In the genomic region with DNA sequence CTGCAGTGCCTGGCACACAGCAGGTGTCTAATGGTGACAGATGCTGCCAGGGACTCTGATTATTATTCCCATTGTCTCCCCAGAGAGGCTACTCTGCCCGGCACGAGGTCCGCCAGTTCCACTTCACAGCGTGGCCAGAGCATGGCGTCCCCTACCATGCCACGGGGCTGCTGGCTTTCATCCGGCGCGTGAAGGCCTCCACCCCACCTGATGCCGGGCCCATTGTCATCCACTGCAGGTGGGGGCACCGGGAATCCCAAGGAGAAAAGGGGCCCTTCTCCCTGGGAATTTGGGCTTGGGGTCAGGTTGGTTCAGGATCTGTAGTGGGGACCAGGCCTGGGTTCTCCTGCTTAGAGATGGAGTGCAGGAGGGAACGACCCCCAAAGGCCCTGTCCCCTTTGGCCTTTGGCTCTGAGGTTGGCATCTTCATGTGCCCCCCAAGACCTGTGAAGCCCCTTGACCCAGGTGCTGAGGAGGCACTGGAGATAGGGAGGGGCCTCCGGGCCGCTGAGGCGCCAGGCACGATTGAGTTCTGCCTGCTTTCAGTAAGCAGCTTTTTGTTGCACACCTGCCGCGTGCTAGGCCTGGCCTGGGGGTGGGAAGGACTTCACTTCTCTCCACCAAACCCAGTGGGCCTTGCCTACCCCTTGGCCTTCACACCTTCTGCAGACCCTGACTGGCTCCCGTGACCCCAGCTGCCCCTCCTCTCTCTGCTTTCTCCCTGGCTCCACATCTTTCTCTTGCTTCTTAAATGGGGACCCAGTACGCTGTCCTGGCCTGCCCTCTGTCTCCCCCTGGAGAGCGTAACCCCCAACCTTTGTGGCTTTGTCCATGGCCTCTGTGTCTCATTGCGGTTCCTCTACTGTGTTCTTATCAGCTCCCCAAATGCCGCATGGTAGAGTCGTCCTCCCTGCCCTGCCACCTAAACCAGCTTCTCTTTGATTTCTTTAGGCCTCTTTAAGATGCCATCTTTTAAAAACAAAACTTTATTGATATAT, we compare ENCODE assay signal across 29 cellular contexts.
DNase-seq lines count a peak whose midpoint lies in the region; ATAC-seq, FAIRE-seq and TF ChIP-seq lines count a peak whose summit lies in the region.
"Had no signal": no experiment of that assay in that cellular context is flagged by ENCODE, and none has a peak within 500 bp of the region (broad histone marks: within the 10 kb centered on the region; RNA-seq: fewer than 3 reads in every experiment).

No MANE protein-coding gene starts in this region.

- H4K8ac ChIP-seq in mesendoderm (ENCODE audit: low read depth, low read length), result no peak overlapping the region

- peak overlapping the region; percentile 18 for H3K27ac Mint-ChIP-seq in astrocyte (ENCODE audit: unreplicated experiment)
- H3K27ac Mint-ChIP-seq: activated naive CD8-positive, alpha-beta T cell treated with anti-CD3 and anti-CD28 coated beads, Interleukin-2, amount 50 U/mL, for 24 hours; CD4-positive, CD25-positive, alpha-beta regulatory T cell; dendritic cell treated with granulocyte-macrophage colony-stimulating factor and Interleukin-4, amounts not matched to agents 40 ng/mL and 50 ng/mL, for 4 days; natural killer cell had no signal

- H3K9ac ChIP-seq in astrocyte (ENCODE audit: low read length) (no peak overlapping the region), mesendoderm (ENCODE audit: low read length) (no peak overlapping the region)
- H3K9ac ChIP-seq: GM23248, parathyroid adenoma had no signal

- H3K4ac ChIP-seq in mesendoderm (ENCODE audit: low read depth, low read length), result no peak overlapping the region

- H2BK5ac ChIP-seq in mesendoderm (ENCODE audit: low read length), result no peak overlapping the region

- H3K79me2 ChIP-seq in astrocyte (ENCODE audit: insufficient read depth, low read length), result no peaks in the 10 kb centered on the region
- H3K79me2 ChIP-seq in mesendoderm (ENCODE audit: control insufficient read depth, insufficient read depth, low read length), result no peaks in the 10 kb centered on the region
- H3K79me2 ChIP-seq: hepatocyte, parathyroid adenoma had no signal

- H3K4me3 ChIP-seq in astrocyte (ENCODE audit: insufficient read depth, low read depth, low read length) (no peak overlapping the region), mesendoderm (ENCODE audit: low read length) (no peak overlapping the region), upper lobe of right lung (no peak overlapping the region)
- H3K4me3 ChIP-seq: esophagus squamous epithelium, gastrocnemius medialis, GM23248, hepatocyte, SJSA1, suprapubic skin had no signal

- peaks cover 4% of the 10 kb centered on the region for H3K27me3 Mint-ChIP-seq in astrocyte (ENCODE audit: low read depth, unreplicated experiment)
- H3K27me3 Mint-ChIP-seq: activated naive CD8-positive, alpha-beta T cell treated with anti-CD3 and anti-CD28 coated beads, Interleukin-2, amount 50 U/mL, for 24 hours; CD4-positive, CD25-positive, alpha-beta regulatory T cell; dendritic cell treated with granulocyte-macrophage colony-stimulating factor and Interleukin-4, amounts not matched to agents 40 ng/mL and 50 ng/mL, for 4 days had no signal

- H4K20me1 ChIP-seq in astrocyte (ENCODE audit: insufficient read depth, low read length), result no peaks in the 10 kb centered on the region

- FAIRE-seq in astrocyte (lab: Jason Lieb, UNC) (no peak), RCC 7860 (lab: Jason Lieb, UNC) (no peak)
- FAIRE-seq: GM12892, islet of Langerhans had no signal

- no peaks in the 10 kb centered on the region for H3K4me1 ChIP-seq in astrocyte (ENCODE audit: insufficient read depth, low read length)
- no peaks in the 10 kb centered on the region for H3K4me1 ChIP-seq in mesendoderm (ENCODE audit: control insufficient read depth, low read depth, low read length)
- no peaks in the 10 kb centered on the region for H3K4me1 ChIP-seq in upper lobe of right lung
- H3K4me1 ChIP-seq: esophagus squamous epithelium, gastrocnemius medialis, parathyroid adenoma, SJSA1, suprapubic skin had no signal

- H4K5ac ChIP-seq in mesendoderm (ENCODE audit: low read length), result no peak overlapping the region

- no peak overlapping the region for H3K4me3 Mint-ChIP-seq in astrocyte (ENCODE audit: unreplicated experiment)
- H3K4me3 Mint-ChIP-seq: activated naive CD8-positive, alpha-beta T cell treated with anti-CD3 and anti-CD28 coated beads, Interleukin-2, amount 50 U/mL, for 24 hours; CD4-positive, CD25-positive, alpha-beta regulatory T cell; central memory CD8-positive, alpha-beta T cell; dendritic cell treated with granulocyte-macrophage colony-stimulating factor and Interleukin-4, amounts not matched to agents 40 ng/mL and 50 ng/mL, for 4 days; natural killer cell had no signal

- H3K36me3 Mint-ChIP-seq in astrocyte (ENCODE audit: low read depth, unreplicated experiment), result peaks cover 33% of the 10 kb centered on the region
- H3K36me3 Mint-ChIP-seq: CD4-positive, CD25-positive, alpha-beta regulatory T cell; natural killer cell had no signal

- WGBS in mesendoderm (ENCODE audit: extremely low coverage, insufficient coverage, low lambda C conversion rate), result no CpG with 5 or more reads among the region's 24 CpGs

- H3K27me3 ChIP-seq in astrocyte (ENCODE audit: insufficient read depth, low read length) (no peaks in the 10 kb centered on the region), mesendoderm (ENCODE audit: insufficient read depth, low read length, poor library complexity) (no peaks in the 10 kb centered on the region), upper lobe of right lung (no peaks in the 10 kb centered on the region)
- H3K27me3 ChIP-seq: esophagus squamous epithelium, gastrocnemius medialis, hepatocyte, SJSA1, suprapubic skin had no signal

- intact Hi-C loops in upper lobe of right lung (cut with DNase I), result no loop called here

- H3K23ac ChIP-seq in mesendoderm (ENCODE audit: low read length), result no peak overlapping the region

- H3K79me1 ChIP-seq in mesendoderm (ENCODE audit: low read length), result no peaks in the 10 kb centered on the region

- H3K9me3 Mint-ChIP-seq in astrocyte (ENCODE audit: unreplicated experiment), result peaks cover 1% of the 10 kb centered on the region
- H3K9me3 Mint-ChIP-seq: activated naive CD8-positive, alpha-beta T cell treated with anti-CD3 and anti-CD28 coated beads, Interleukin-2, amount 50 U/mL, for 24 hours; CD4-positive, CD25-positive, alpha-beta regulatory T cell; central memory CD8-positive, alpha-beta T cell; dendritic cell treated with granulocyte-macrophage colony-stimulating factor and Interleukin-4, amounts not matched to agents 40 ng/mL and 50 ng/mL, for 4 days; natural killer cell had no signal

- H2BK120ac ChIP-seq in mesendoderm (ENCODE audit: low read depth, low read length), result no peak overlapping the region

- no peak overlapping the region for H2BK15ac ChIP-seq in mesendoderm (replicated peaks; ENCODE audit: low read depth)

- H3K4me2 ChIP-seq in astrocyte (ENCODE audit: low read length) (no peak overlapping the region), mesendoderm (ENCODE audit: low read length) (no peak overlapping the region)
- H3K4me2 ChIP-seq: hepatocyte had no signal

- DNase-seq in NCI-H524 (lab: John Stamatoyannopoulos, UW) (peak; percentile 47 to 49), NCI-H524 treated with DMSO at 0.1 percent for 48 hours (lab: John Stamatoyannopoulos, UW) (no peak), astrocyte (ENCODE audit: low read depth) (no peak), mesendoderm (peak; percentile 36), upper lobe of right lung (peak; percentile 57), RCC 7860 (ENCODE audit: low spot score) (no peak), DMS79 (lab: John Stamatoyannopoulos, UW) (no peak)
- no peak for DNase-seq in activated CD4-positive, alpha-beta T cell treated with anti-CD3 and anti-CD28 coated beads for 1 hour
- DNase-seq: activated effector memory CD4-positive, alpha-beta T cell treated with anti-CD3 and anti-CD28 coated beads, Interleukin-2, amount 50 U/mL, for 16 hours; activated naive CD8-positive, alpha-beta T cell treated with anti-CD3 and anti-CD28 coated beads, Interleukin-2, amount 50 U/mL, for 24 hours; CD4-positive, CD25-positive, alpha-beta regulatory T cell; esophagus squamous epithelium; gastrocnemius medialis; GM23248; natural killer cell; NCI-H1048; NCI-H1694; NCI-H526 treated with DMSO at 0.1 percent for 48 hours; stimulated activated naive CD4-positive, alpha-beta T cell had no signal

- H3K27ac ChIP-seq in astrocyte (ENCODE audit: low read depth, low read length), result no peak overlapping the region
- no peak overlapping the region for H3K27ac ChIP-seq in mesendoderm (ENCODE audit: low read depth, low read length)
- H3K27ac ChIP-seq in upper lobe of right lung, result no peak overlapping the region
- H3K27ac ChIP-seq: 22Rv1, esophagus squamous epithelium, gastrocnemius medialis, GM23248, hepatocyte, parathyroid adenoma, SJSA1, suprapubic skin had no signal

- H3K36me3 ChIP-seq in astrocyte (ENCODE audit: insufficient read depth, low read length) (peaks cover 7% of the 10 kb centered on the region), mesendoderm (ENCODE audit: control insufficient read depth, insufficient read depth, low read length) (peaks cover 9% of the 10 kb centered on the region), upper lobe of right lung (peaks cover 15% of the 10 kb centered on the region)
- H3K36me3 ChIP-seq: SJSA1 had no signal

- no peak overlapping the region for H3K56ac ChIP-seq in mesendoderm (ENCODE audit: low read length)

- ATAC-seq in upper lobe of right lung, result no peak
- ATAC-seq: activated CD4-positive, CD25-positive, alpha-beta regulatory T cell treated with anti-CD3 and anti-CD28 coated beads, Interleukin-2, amount 50 U/mL, for 24 hours; activated naive CD8-positive, alpha-beta T cell treated with anti-CD3 and anti-CD28 coated beads, Interleukin-2, amount 50 U/mL, for 24 hours; gastrocnemius medialis; natural killer cell had no signal

- H2AFZ ChIP-seq in astrocyte (ENCODE audit: low read depth, low read length), result no peak overlapping the region
- H2AFZ ChIP-seq: GM23248, hepatocyte, parathyroid adenoma had no signal

- no peak overlapping the region for H3K18ac ChIP-seq in mesendoderm (ENCODE audit: low read length)

- peaks cover 2% of the 10 kb centered on the region for H3K4me1 Mint-ChIP-seq in astrocyte (ENCODE audit: low read depth, unreplicated experiment)
- H3K4me1 Mint-ChIP-seq: activated naive CD8-positive, alpha-beta T cell treated with anti-CD3 and anti-CD28 coated beads, Interleukin-2, amount 50 U/mL, for 24 hours; central memory CD8-positive, alpha-beta T cell; natural killer cell had no signal

- H2AK5ac ChIP-seq in mesendoderm (ENCODE audit: low read length), result no peak overlapping the region

- H3K9me3 ChIP-seq in astrocyte (ENCODE audit: insufficient read depth, low read depth, low read length), result no peaks in the 10 kb centered on the region
- H3K9me3 ChIP-seq in upper lobe of right lung, result no peaks in the 10 kb centered on the region
- H3K9me3 ChIP-seq: esophagus squamous epithelium, gastrocnemius medialis, SJSA1, suprapubic skin had no signal

- TF ChIP-seq CTCF in astrocyte (IDR thresholded peaks at IDR 0.05; ENCODE audit: insufficient read depth, low read depth, low read length) (no peak), upper lobe of right lung (IDR thresholded peaks at IDR 0.05) (no peak)

Comparison
In these comparisons a context has a peak if more than half of its experiments do, and no peak if none do; other contexts are left out.
1. DNase-seq: peak in NCI-H524 (2 of 2), mesendoderm (single experiment) and upper lobe of right lung (single experiment); none in NCI-H524 treated with DMSO at 0.1 percent for 48 hours (single experiment), astrocyte (single experiment), RCC 7860 (single experiment), DMS79 (single experiment) and activated CD4-positive, alpha-beta T cell treated with anti-CD3 and anti-CD28 coated beads for 1 hour (single experiment).